Comparison of ENCODE assay signal across 7 cellular contexts in the genomic region with DNA sequence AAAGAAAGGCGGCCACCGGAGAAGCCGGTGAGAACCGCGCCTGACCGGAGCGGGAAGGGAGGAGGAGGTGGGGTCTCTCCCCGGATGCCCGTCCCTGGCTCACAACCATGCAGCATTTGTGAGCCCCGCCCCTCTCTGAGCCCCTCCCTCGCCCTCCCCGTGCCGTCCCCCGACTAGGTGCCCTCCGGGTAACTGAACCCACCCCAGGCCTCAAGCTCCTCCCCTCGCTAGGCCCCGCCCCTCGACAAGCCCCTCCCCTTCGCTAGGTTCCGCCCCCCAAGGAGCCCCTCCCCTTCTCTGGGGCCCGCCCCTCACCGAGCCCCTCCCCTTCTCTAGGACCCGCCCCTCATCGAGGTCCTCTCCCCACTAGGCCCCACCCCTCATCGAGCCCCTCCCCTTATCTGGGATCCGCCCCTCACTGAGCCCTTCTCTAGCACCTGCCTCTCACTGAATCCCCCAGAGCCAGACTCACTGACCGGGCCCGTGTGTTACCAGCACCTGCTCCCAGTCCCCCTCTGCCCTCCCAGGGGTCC. TPM values are rescaled to one million over a fixed set of nuclear protein-coding genes. Genes with fewer than 3 reads are reported as not detected.
A peak's percentile ranks its signal among the peaks of the same experiment; 100 is the strongest.
DNase-seq lines count a peak whose midpoint lies in the region; ATAC-seq and TF ChIP-seq lines count a peak whose summit lies in the region.

No MANE protein-coding gene starts in this region.

- CTCF ChIA-PET in HEK293T (lab: Yijun Ruan, JAX), result interaction anchor here (0.6 to 1.5 kb wide), 2 partner anchors 18 to 82 kb away, joined by 4 to 5 read pairs; no protein-coding TSS in a partner anchor

- in situ Hi-C loops in astrocyte of the cerebellum (cut with HindIII; ENCODE audit: low sequenced_read_pairs), result no loop called here

- H3K4me3 ChIP-seq in RWPE2 (ENCODE audit: severe bottlenecking), result peak overlapping the region; percentile 25
- H3K4me3 ChIP-seq in astrocyte of the cerebellum (ENCODE audit: low read depth, low read length), result peak overlapping the region; percentile 14
- no peak overlapping the region for H3K4me3 ChIP-seq in mesendoderm (ENCODE audit: low read length)
- H3K4me3 ChIP-seq in suprapubic skin, result peak overlapping the region; percentile 39

- H4K8ac ChIP-seq in mesendoderm (ENCODE audit: low read depth, low read length), result no peak overlapping the region

- H2BK15ac ChIP-seq in mesendoderm (replicated peaks; ENCODE audit: low read depth), result no peak overlapping the region

- no CpG with 5 or more reads among the region's 28 CpGs for WGBS in mesendoderm (ENCODE audit: extremely low coverage, insufficient coverage, low lambda C conversion rate)
- WGBS in suprapubic skin, result 6% methylated on average over 13 of the region's 28 CpGs

- no peak for TF ChIP-seq POLR2A in suprapubic skin (IDR thresholded peaks at IDR 0.05)

- POLR2A ChIA-PET in HEK293T (lab: Yijun Ruan, JAX), result interaction anchor here (0.6 to 1.4 kb wide), 3 partner anchors 8 to 212 kb away, joined by 3 to 5 read pairs (median 4); a partner anchor contains a TSS

- H3K36me3 ChIP-seq in RWPE2 (ENCODE audit: low read depth), result no peaks in the 10 kb centered on the region
- no peaks in the 10 kb centered on the region for H3K36me3 ChIP-seq in mesendoderm (ENCODE audit: control insufficient read depth, insufficient read depth, low read length)
- H3K36me3 ChIP-seq in suprapubic skin, result no peaks in the 10 kb centered on the region

- TF ChIP-seq EP300 in suprapubic skin (IDR thresholded peaks at IDR 0.05), result no peak

- H3K18ac ChIP-seq in mesendoderm (ENCODE audit: low read length), result peak overlapping the region; percentile 35

- TF ChIP-seq CTCF in RWPE2 (IDR thresholded peaks at IDR 0.05; ENCODE audit: poor library complexity, severe bottlenecking) (no peak), astrocyte of the cerebellum (IDR thresholded peaks at IDR 0.05; ENCODE audit: low read depth, low read length, missing control alignments) (no peak), suprapubic skin (IDR thresholded peaks at IDR 0.05) (no peak)

- no peak overlapping the region for H3K56ac ChIP-seq in mesendoderm (ENCODE audit: low read length)

- peak; percentile 90 for DNase-seq in HEK293T (ENCODE audit: extremely low spot score)
- no peak for DNase-seq in RWPE2 (ENCODE audit: low spot score)
- DNase-seq in astrocyte of the cerebellum (ENCODE audit: low read depth), result no peak
- DNase-seq in mesendoderm, result peak; percentile 95
- DNase-seq in suprapubic skin (ENCODE audit: low spot score in 2 of 2), result no peak
- DNase-seq in activated T-helper 1 cell treated with anti-CD3 and anti-CD28 coated beads, Interleukin-12 subunit alpha, Interleukin-12 subunit beta, Interleukin-2, Interleukin-4 antibody, amounts not matched to agents 30 ng/mL and 10 ng/mL and 1 ng/mL, durations not matched to agents 14 hours and 24 hours and 36 hours (ENCODE audit: low spot score), result no peak

- H3K79me1 ChIP-seq in mesendoderm (ENCODE audit: low read length), result no peaks in the 10 kb centered on the region

- no peaks in the 10 kb centered on the region for H3K9me3 Mint-ChIP-seq in activated T-helper 1 cell treated with anti-CD3 and anti-CD28 coated beads, Interleukin-12 subunit alpha, Interleukin-12 subunit beta, Interleukin-2, Interleukin-4 antibody, amounts not matched to agents 30 ng/mL and 10 ng/mL and 1 ng/mL, durations not matched to agents 14 hours and 24 hours and 36 hours

- H3K9me3 ChIP-seq in RWPE2 (ENCODE audit: severe bottlenecking) (no peaks in the 10 kb centered on the region), suprapubic skin (no peaks in the 10 kb centered on the region)

- H3K4me1 Mint-ChIP-seq in activated T-helper 1 cell treated with anti-CD3 and anti-CD28 coated beads, Interleukin-12 subunit alpha, Interleukin-12 subunit beta, Interleukin-2, Interleukin-4 antibody, amounts not matched to agents 30 ng/mL and 10 ng/mL and 1 ng/mL, durations not matched to agents 14 hours and 24 hours and 36 hours (ENCODE audit: low read depth), result peaks cover 5% of the 10 kb centered on the region

- no peak overlapping the region for H3K4ac ChIP-seq in mesendoderm (ENCODE audit: low read depth, low read length)

- H2BK120ac ChIP-seq in mesendoderm (ENCODE audit: low read depth, low read length), result no peak overlapping the region

- ATAC-seq in RWPE2 (ENCODE audit: low read depth), result peak; percentile 60
- no peak for ATAC-seq in HG02938 (IDR thresholded peaks at IDR 0.05; ENCODE audit: unreplicated experiment)

- H3K4me3 Mint-ChIP-seq in activated T-helper 1 cell treated with anti-CD3 and anti-CD28 coated beads, Interleukin-12 subunit alpha, Interleukin-12 subunit beta, Interleukin-2, Interleukin-4 antibody, amounts not matched to agents 30 ng/mL and 10 ng/mL and 1 ng/mL, durations not matched to agents 14 hours and 24 hours and 36 hours, result no peak overlapping the region

- no peak overlapping the region for H3K27ac Mint-ChIP-seq in activated T-helper 1 cell treated with anti-CD3 and anti-CD28 coated beads, Interleukin-12 subunit alpha, Interleukin-12 subunit beta, Interleukin-2, Interleukin-4 antibody, amounts not matched to agents 30 ng/mL and 10 ng/mL and 1 ng/mL, durations not matched to agents 14 hours and 24 hours and 36 hours

- H2BK5ac ChIP-seq in mesendoderm (ENCODE audit: low read length), result no peak overlapping the region

- no peak overlapping the region for H3K23ac ChIP-seq in mesendoderm (ENCODE audit: low read length)

- H3K4me1 ChIP-seq in RWPE2 (ENCODE audit: insufficient read depth, poor library complexity, severe bottlenecking) (no peaks in the 10 kb centered on the region), mesendoderm (ENCODE audit: control insufficient read depth, low read depth, low read length) (no peaks in the 10 kb centered on the region), suprapubic skin (peaks cover 7% of the 10 kb centered on the region)

- H3K9ac ChIP-seq in mesendoderm (ENCODE audit: low read length), result no peak overlapping the region

- H4K5ac ChIP-seq in mesendoderm (ENCODE audit: low read length), result no peak overlapping the region

- no peaks in the 10 kb centered on the region for H3K27me3 ChIP-seq in RWPE2 (ENCODE audit: insufficient read depth, poor library complexity, severe bottlenecking)
- H3K27me3 ChIP-seq in mesendoderm (ENCODE audit: insufficient read depth, low read length, poor library complexity), result no peaks in the 10 kb centered on the region
- H3K27me3 ChIP-seq in suprapubic skin, result peaks cover 27% of the 10 kb centered on the region

- peaks cover 24% of the 10 kb centered on the region for H3K27me3 Mint-ChIP-seq in activated T-helper 1 cell treated with anti-CD3 and anti-CD28 coated beads, Interleukin-12 subunit alpha, Interleukin-12 subunit beta, Interleukin-2, Interleukin-4 antibody, amounts not matched to agents 30 ng/mL and 10 ng/mL and 1 ng/mL, durations not matched to agents 14 hours and 24 hours and 36 hours (ENCODE audit: insufficient read depth)

- no peak overlapping the region for H3K4me2 ChIP-seq in mesendoderm (ENCODE audit: low read length)

- no peaks in the 10 kb centered on the region for H3K36me3 Mint-ChIP-seq in activated T-helper 1 cell treated with anti-CD3 and anti-CD28 coated beads, Interleukin-12 subunit alpha, Interleukin-12 subunit beta, Interleukin-2, Interleukin-4 antibody, amounts not matched to agents 30 ng/mL and 10 ng/mL and 1 ng/mL, durations not matched to agents 14 hours and 24 hours and 36 hours (ENCODE audit: low read depth)

- no peaks in the 10 kb centered on the region for H3K79me2 ChIP-seq in mesendoderm (ENCODE audit: control insufficient read depth, insufficient read depth, low read length)

- H3K27ac ChIP-seq in RWPE2 (ENCODE audit: poor library complexity, severe bottlenecking), result no peak overlapping the region
- H3K27ac ChIP-seq in mesendoderm (ENCODE audit: low read depth, low read length), result no peak overlapping the region
- H3K27ac ChIP-seq in suprapubic skin, result no peak overlapping the region

- H2AK5ac ChIP-seq in mesendoderm (ENCODE audit: low read length), result no peak overlapping the region

- intact Hi-C loops in activated T-helper 1 cell treated with anti-CD3 and anti-CD28 coated beads, Interleukin-12 subunit alpha, Interleukin-12 subunit beta, Interleukin-2, Interleukin-4 antibody, amounts not matched to agents 30 ng/mL and 10 ng/mL and 1 ng/mL, durations not matched to agents 14 hours and 24 hours and 36 hours (cut with micrococcal nuclease), result loop anchor here (1.0 kb wide), 2 partner anchors 25 to 58 kb away; no protein-coding TSS in a partner anchor

TF ChIP-seq in HEK293T, 16 proteins besides CTCF, POLR2A, EP300 and RAD21:
- TF ChIP-seq NFRKB (IDR thresholded peaks at IDR 0.05), result no peak

RNA-seq across cellular contexts. Expression of a gene that starts 42.2 kb away (rescaled TPM):
- 197 TPM for polyA plus RNA-seq in mesendoderm (2013, experiment 1 of 2)
- polyA plus RNA-seq in mesendoderm (2013, experiment 2 of 2), result 201 TPM
- total RNA-seq in suprapubic skin, result 1,000 to 10,000 TPM in 3 of 4 donors, 100 to 1,000 TPM in 1; 981 to 2,288 (median 2,045) TPM
- total RNA-seq in activated T-helper 1 cell treated with anti-CD3 and anti-CD28 coated beads, Interleukin-12 subunit alpha, Interleukin-12 subunit beta, Interleukin-2, Interleukin-4 antibody, amounts not matched to agents 30 ng/mL and 10 ng/mL and 1 ng/mL, durations not matched to agents 14 hours and 24 hours and 36 hours, result 78.4 and 87.2 TPM in 2 replicates

RNA-seq across cellular contexts. Expression of a gene that starts 58.5 kb away (rescaled TPM):
- 2.2 TPM for polyA plus RNA-seq in mesendoderm (2013, experiment 1 of 2)
- polyA plus RNA-seq in mesendoderm (2013, experiment 2 of 2), result 2.2 TPM
- total RNA-seq in suprapubic skin, result 1 to 10 TPM; 5.6 to 8.5 (median 7.7) TPM
- total RNA-seq in activated T-helper 1 cell treated with anti-CD3 and anti-CD28 coated beads, Interleukin-12 subunit alpha, Interleukin-12 subunit beta, Interleukin-2, Interleukin-4 antibody, amounts not matched to agents 30 ng/mL and 10 ng/mL and 1 ng/mL, durations not matched to agents 14 hours and 24 hours and 36 hours, result not detected in 2 replicates

Comparison
In these comparisons a context has a peak if more than half of its experiments do, and no peak if none do; other contexts are left out.
1. DNase-seq: peak in HEK293T (single experiment) and mesendoderm (single experiment); none in RWPE2 (single experiment), astrocyte of the cerebellum (single experiment), suprapubic skin (0 of 2) and activated T-helper 1 cell treated with anti-CD3 and anti-CD28 coated beads, Interleukin-12 subunit alpha, Interleukin-12 subunit beta, Interleukin-2, Interleukin-4 antibody, amounts not matched to agents 30 ng/mL and 10 ng/mL and 1 ng/mL, durations not matched to agents 14 hours and 24 hours and 36 hours (single experiment).
2. RNA of a gene that starts 42.2 kb away (total RNA-seq): 981 to 2,288 TPM in suprapubic skin; 78.4 to 87.2 TPM in activated T-helper 1 cell treated with anti-CD3 and anti-CD28 coated beads, Interleukin-12 subunit alpha, Interleukin-12 subunit beta, Interleukin-2, Interleukin-4 antibody, amounts not matched to agents 30 ng/mL and 10 ng/mL and 1 ng/mL, durations not matched to agents 14 hours and 24 hours and 36 hours; every median in the first group is over 10 times any median in the second.